In the genomic region with DNA sequence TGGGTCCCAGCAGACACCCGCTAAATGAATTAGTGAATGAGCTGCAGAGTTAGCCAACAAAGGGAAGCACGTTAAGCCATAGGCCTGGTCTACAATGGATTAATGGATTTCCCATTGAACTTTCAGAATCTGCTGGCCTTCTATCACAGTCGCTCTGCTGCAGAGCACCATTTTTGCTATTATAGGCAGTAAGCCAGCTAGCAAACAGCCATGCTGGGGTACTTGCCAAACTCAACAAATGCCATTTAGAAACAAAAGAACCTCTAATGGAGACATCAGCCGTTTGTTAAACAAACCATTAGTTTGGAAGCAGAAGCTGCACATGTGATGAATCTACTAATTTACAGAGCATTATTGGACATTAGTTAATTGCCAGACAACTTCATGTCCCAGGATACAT, we compare ENCODE assay signal across 22 cellular contexts.
DNase-seq lines count a peak whose midpoint lies in the region; ATAC-seq, FAIRE-seq and TF ChIP-seq lines count a peak whose summit lies in the region.
"Had no signal": no experiment of that assay in that cellular context is flagged by ENCODE, and none has a peak within 500 bp of the region (broad histone marks: within the 10 kb centered on the region; RNA-seq: fewer than 3 reads in every experiment).

No MANE protein-coding gene starts in this region.

- no peak overlapping the region for H3K27ac ChIP-seq in pancreas
- H3K27ac ChIP-seq: gastrocnemius medialis, RWPE1, upper lobe of right lung had no signal

- WGBS in pancreas, 2 donors = 35 to 36% methylated on average over 4 of the region's 4 CpGs

- H3K36me3 ChIP-seq in pancreas = no peaks in the 10 kb centered on the region
- H3K36me3 ChIP-seq: gastrocnemius medialis, upper lobe of right lung had no signal

- no peak for FAIRE-seq in pancreas (lab: Jason Lieb, UNC)

- H3K27me3 ChIP-seq in pancreas = no peaks in the 10 kb centered on the region
- H3K27me3 ChIP-seq: gastrocnemius medialis, upper lobe of right lung had no signal

- no peak for TF ChIP-seq CTCF in pancreas (IDR thresholded peaks at IDR 0.05)

- ATAC-seq in pancreas = peak in 3 of 4 donors; percentile 52 to 77 (median 71)
- ATAC-seq: gastrocnemius medialis; natural killer cell treated with Interleukin-12 subunit alpha and Interleukin-12 subunit beta and Interleukin-15 and Interleukin-18, amount 100 ng/mL, for 72 hours; sciatic nerve; upper lobe of right lung; WTC11 had no signal

- DNase-seq in Daoy (ENCODE audit: low read depth) (peak; percentile 3), NCI-H2029 treated with DMSO at 0.1 percent for 48 hours (lab: John Stamatoyannopoulos, UW) (peak; percentile 99), astrocyte of the hippocampus (ENCODE audit: low read depth, low spot score) (peak; percentile 36), pancreas (no peak), SIG-M5 treated with dmso at 0.1 percent for 504 hours (lab: John Stamatoyannopoulos, UW; ENCODE audit: unreplicated experiment) (no peak), HPDE6-E6E7 (ENCODE audit: extremely low spot score) (no peak)
- DNase-seq in stimulated activated naive CD4-positive, alpha-beta T cell treated with Interleukin-2 at 50 U/mL for 16 hours (lab: John Stamatoyannopoulos, UW) = no peak
- DNase-seq: activated CD4-positive, alpha-beta T cell treated with anti-CD3 and anti-CD28 coated beads, Interleukin-2, amount 50 U/mL, for 48 hours; activated effector memory CD4-positive, alpha-beta T cell treated with anti-CD3 and anti-CD28 coated beads, Interleukin-2, amount 50 U/mL, for 16 hours; cerebellar nuclear complex; erythroblast; gastrocnemius medialis; H9; IMR-90; NCI-H146; stimulated activated CD4-positive, alpha-beta T cell treated with anti-CD3 and anti-CD28 coated beads, Interleukin-15, amount 100 ng/mL, for 24 hours; T-helper 9 cell; upper lobe of right lung had no signal

- intact Hi-C loops in pancreas (cut with DNase I) = no loop called here

- H3K4me1 ChIP-seq in pancreas = no peaks in the 10 kb centered on the region
- H3K4me1 ChIP-seq: gastrocnemius medialis, upper lobe of right lung had no signal

- H3K4me3 ChIP-seq in pancreas = no peak overlapping the region
- H3K4me3 ChIP-seq: gastrocnemius medialis, upper lobe of right lung had no signal

- H3K9me3 ChIP-seq in pancreas = no peaks in the 10 kb centered on the region
- H3K9me3 ChIP-seq: gastrocnemius medialis, upper lobe of right lung had no signal

Comparison
In these comparisons a context has a peak if more than half of its experiments do, and no peak if none do; other contexts are left out.
1. DNase-seq: peak in Daoy (single experiment), NCI-H2029 treated with DMSO at 0.1 percent for 48 hours (single experiment) and astrocyte of the hippocampus (single experiment); none in pancreas (0 of 6), stimulated activated naive CD4-positive, alpha-beta T cell treated with Interleukin-2 at 50 U/mL for 16 hours (single experiment), SIG-M5 treated with dmso at 0.1 percent for 504 hours (single experiment) and HPDE6-E6E7 (single experiment).